12 cellular contexts compared by ENCODE assay signal in the genomic region with DNA sequence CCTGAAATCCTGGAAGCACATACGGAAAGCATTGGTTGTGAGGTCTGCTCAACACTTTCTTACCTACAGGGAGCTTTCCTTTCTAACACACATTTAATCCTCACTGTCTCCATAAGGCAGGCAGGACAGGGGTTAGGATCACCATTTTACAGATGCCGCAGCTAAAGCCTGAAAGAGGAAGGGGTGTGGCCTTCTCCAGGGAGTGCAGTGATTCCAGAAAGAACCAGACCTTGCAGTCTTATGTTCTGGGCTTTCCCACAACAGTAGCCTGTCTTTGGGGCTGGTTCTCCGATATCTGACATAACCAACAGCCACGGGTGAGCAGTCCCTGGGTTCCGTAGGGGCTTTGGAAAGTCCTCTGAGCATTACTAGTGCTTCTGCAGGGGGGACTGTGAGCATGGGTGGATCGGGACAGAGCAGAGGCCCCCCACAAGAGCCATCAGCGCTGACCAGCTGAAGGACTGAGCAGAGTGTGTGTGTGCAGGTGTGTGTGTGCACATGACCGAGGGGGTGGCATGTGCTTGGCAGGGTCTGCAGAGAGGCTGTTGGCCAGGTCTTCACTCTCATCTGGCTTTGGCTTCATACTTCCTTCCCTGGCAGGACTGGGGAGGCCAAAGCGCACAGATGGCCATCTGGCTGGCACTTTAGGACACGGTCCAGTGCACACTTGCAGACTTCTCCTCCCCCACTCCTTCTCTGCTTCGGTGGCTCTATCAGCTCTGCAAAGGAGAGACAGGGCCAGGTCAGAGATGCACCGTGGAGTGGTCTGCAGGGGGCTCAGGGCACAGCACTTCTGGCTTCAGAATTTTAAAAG.
DNase-seq lines count a peak whose midpoint lies in the region; ATAC-seq and TF ChIP-seq lines count a peak whose summit lies in the region.
"Had no signal": no experiment of that assay in that cellular context is flagged by ENCODE, and none has a peak within 500 bp of the region (broad histone marks: within the 10 kb centered on the region; RNA-seq: fewer than 3 reads in every experiment).

No MANE protein-coding gene starts in this region.

- H3K4me1 Mint-ChIP-seq in WTC11 = peaks cover 11% of the 10 kb centered on the region

- POLR2A ChIA-PET in WTC11 (lab: Charles Lee) = no interaction called here

- H3K27ac Mint-ChIP-seq in WTC11 = no peak overlapping the region

- H3K4me1 ChIP-seq in BLaER1 = peaks cover 55% of the 10 kb centered on the region
- H3K4me1 ChIP-seq in mesodermal cell (ENCODE audit: control insufficient read depth, insufficient read depth, low read length, poor library complexity, severe bottlenecking) = peaks cover 44% of the 10 kb centered on the region
- H3K4me1 ChIP-seq: foreskin keratinocyte had no signal

- CTCF ChIA-PET in WTC11 (lab: Charles Lee) = interaction anchor here (1.1 to 1.7 kb wide), 2 partner anchors 174 to 224 kb away, joined by 3 to 6 read pairs; no protein-coding TSS in a partner anchor

- H3K27me3 Mint-ChIP-seq in WTC11 (ENCODE audit: low read depth) = peaks cover 6% of the 10 kb centered on the region

- no peaks in the 10 kb centered on the region for H3K27me3 ChIP-seq in BLaER1
- H3K27me3 ChIP-seq: foreskin keratinocyte, ovary had no signal

- no peaks in the 10 kb centered on the region for H4K20me1 ChIP-seq in BLaER1

- H3K4me3 ChIP-seq in BLaER1 = no peak overlapping the region
- H3K4me3 ChIP-seq in mesodermal cell (ENCODE audit: extremely low read depth, insufficient read depth, low read length, poor library complexity, severe bottlenecking) = no peak overlapping the region
- H3K4me3 ChIP-seq: ovary, thoracic aorta had no signal

- no peak for TF ChIP-seq CTCF in WTC11 (IDR thresholded peaks at IDR 0.05)

- no peak overlapping the region for H3K4me3 Mint-ChIP-seq in WTC11

- ATAC-seq in WTC11 (peak; percentile 16; the same call in 1 of the 2 replicates), GM18907 (IDR thresholded peaks at IDR 0.05; ENCODE audit: unreplicated experiment) (no peak), HG03175 (IDR thresholded peaks at IDR 0.05; ENCODE audit: unreplicated experiment) (no peak)
- ATAC-seq: foreskin keratinocyte had no signal

- H3K9me3 Mint-ChIP-seq in WTC11 = peaks cover 5% of the 10 kb centered on the region; the same call in 1 of the 2 replicates

- H3K4me2 ChIP-seq in BLaER1 = peak overlapping the region; percentile 78
- H3K4me2 ChIP-seq: KMS-11 had no signal

- no peak overlapping the region for H3K27ac ChIP-seq in BLaER1
- H3K27ac ChIP-seq in mesodermal cell (ENCODE audit: low read depth, low read length, severe bottlenecking) = peak overlapping the region; percentile 64
- H3K27ac ChIP-seq: foreskin keratinocyte, KMS-11, ovary had no signal

- H3K9me3 ChIP-seq in BLaER1 = peaks cover 3% of the 10 kb centered on the region; the same call in 1 of the 2 replicates
- H3K9me3 ChIP-seq in mesodermal cell (ENCODE audit: control insufficient read depth, low read length) = no peaks in the 10 kb centered on the region
- H3K9me3 ChIP-seq: ovary, thoracic aorta had no signal

- H3K36me3 Mint-ChIP-seq in WTC11 = no peaks in the 10 kb centered on the region

- DNase-seq in NCI-H2029 (lab: John Stamatoyannopoulos, UW) = peak; percentile 14
- no peak for DNase-seq in WTC11 (ENCODE audit: low spot score)
- no peak for DNase-seq in activated gamma-delta T cell treated with Interleukin-2 at 50 U/mL for 16 hours
- DNase-seq in SIG-M5 (lab: John Stamatoyannopoulos, UW) = no peak
- DNase-seq: foreskin keratinocyte had no signal

- no peak overlapping the region for H3K9ac ChIP-seq in BLaER1
- H3K9ac ChIP-seq: KMS-11 had no signal

- no peaks in the 10 kb centered on the region for H3K36me3 ChIP-seq in BLaER1
- H3K36me3 ChIP-seq in mesodermal cell (ENCODE audit: control insufficient read depth, insufficient read depth, low read length) = no peaks in the 10 kb centered on the region
- H3K36me3 ChIP-seq: ovary, thoracic aorta had no signal

- WGBS in mesodermal cell (ENCODE audit: insufficient coverage in 2 of 2), 2 experiments = 84 to 94% methylated on average over 9 of the region's 12 CpGs

TF ChIP-seq in WTC11, 78 proteins besides CTCF, POLR2A, EP300 and RAD21:
- TF ChIP-seq FOXP1 (CRISPR knock-in tag; IDR thresholded peaks at IDR 0.05; ENCODE audit: borderline replicate concordance) (no peak), ZNF138 (CRISPR knock-in tag; conservative IDR thresholded peaks at IDR 0.05) (no peak), SP1 (CRISPR knock-in tag; conservative IDR thresholded peaks at IDR 0.05) (no peak), NR3C1 (CRISPR knock-in tag; conservative IDR thresholded peaks at IDR 0.05; ENCODE audit: low read depth) (no peak), FOXJ3 (CRISPR knock-in tag; IDR thresholded peaks at IDR 0.05; ENCODE audit: borderline replicate concordance) (no peak), ESRRA (CRISPR knock-in tag; IDR thresholded peaks at IDR 0.05; ENCODE audit: borderline replicate concordance) (no peak), JAZF1 (CRISPR knock-in tag; IDR thresholded peaks at IDR 0.05) (no peak), TP53 (CRISPR knock-in tag; IDR thresholded peaks at IDR 0.05) (no peak), NR1H2 (CRISPR knock-in tag; IDR thresholded peaks at IDR 0.05) (no peak), ATF6 (CRISPR knock-in tag; IDR thresholded peaks at IDR 0.05) (no peak), KAT7 (CRISPR knock-in tag; IDR thresholded peaks at IDR 0.05; ENCODE audit: borderline replicate concordance) (no peak), SMAD3 (CRISPR knock-in tag; IDR thresholded peaks at IDR 0.05; ENCODE audit: borderline replicate concordance) (no peak), MAX (CRISPR knock-in tag; IDR thresholded peaks at IDR 0.05) (no peak)
- TF ChIP-seq, protein P1, sequence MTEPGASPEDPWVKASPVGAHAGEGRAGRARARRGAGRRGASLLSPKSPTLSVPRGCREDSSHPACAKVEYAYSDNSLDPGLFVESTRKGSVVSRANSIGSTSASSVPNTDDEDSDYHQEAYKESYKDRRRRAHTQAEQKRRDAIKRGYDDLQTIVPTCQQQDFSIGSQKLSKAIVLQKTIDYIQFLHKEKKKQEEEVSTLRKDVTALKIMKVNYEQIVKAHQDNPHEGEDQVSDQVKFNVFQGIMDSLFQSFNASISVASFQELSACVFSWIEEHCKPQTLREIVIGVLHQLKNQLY (CRISPR knock-in tag; IDR thresholded peaks at IDR 0.05) = no peak
- TF ChIP-seq, protein P2, sequence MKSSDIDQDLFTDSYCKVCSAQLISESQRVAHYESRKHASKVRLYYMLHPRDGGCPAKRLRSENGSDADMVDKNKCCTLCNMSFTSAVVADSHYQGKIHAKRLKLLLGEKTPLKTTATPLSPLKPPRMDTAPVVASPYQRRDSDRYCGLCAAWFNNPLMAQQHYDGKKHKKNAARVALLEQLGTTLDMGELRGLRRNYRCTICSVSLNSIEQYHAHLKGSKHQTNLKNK (CRISPR knock-in tag; IDR thresholded peaks at IDR 0.05) = no peak
